In the genomic region with DNA sequence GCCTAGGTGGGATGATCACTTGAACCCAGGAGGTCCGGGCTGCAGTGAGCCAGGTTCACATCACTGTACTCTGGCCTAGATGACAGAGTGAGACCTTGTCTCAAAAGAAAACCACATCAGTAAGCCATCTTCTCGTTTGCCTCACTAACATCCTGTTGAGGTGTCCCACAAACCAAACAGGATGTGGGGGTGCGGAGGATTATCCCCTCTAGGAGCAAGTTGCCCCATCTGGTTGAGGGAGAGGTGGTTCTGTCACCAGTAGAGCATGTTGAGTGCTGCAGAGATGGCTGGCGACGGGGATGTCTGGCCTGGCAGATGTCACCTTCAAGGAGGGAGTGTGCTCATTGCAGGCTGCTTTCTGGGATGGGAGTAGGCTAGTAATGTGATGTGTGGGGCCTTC, we compare ENCODE assay signal across 8 cellular contexts.
DNase-seq lines count a peak whose midpoint lies in the region; ATAC-seq and TF ChIP-seq lines count a peak whose summit lies in the region.

No MANE protein-coding gene starts in this region.

- H3K27ac Mint-ChIP-seq in activated T-cell treated with anti-CD3 and anti-CD28 coated beads, Interleukin-2, amount 50 U/mL, for 72 hours: peak overlapping the region; percentile 77
- H3K27ac Mint-ChIP-seq in Calu3 (ENCODE audit: unreplicated experiment): no peak overlapping the region

- H3K9me3 Mint-ChIP-seq in activated T-cell treated with anti-CD3 and anti-CD28 coated beads, Interleukin-2, amount 50 U/mL, for 72 hours: no peaks in the 10 kb centered on the region
- H3K9me3 Mint-ChIP-seq in Calu3 (ENCODE audit: low read depth, unreplicated experiment): no peaks in the 10 kb centered on the region

- DNase-seq in GM10248 (ENCODE audit: extremely low spot score) (peak; percentile 32), NCI-H524 treated with DMSO at 0.1 percent for 48 hours (lab: John Stamatoyannopoulos, UW) (peak; percentile 66), COLO668 (lab: John Stamatoyannopoulos, UW; ENCODE audit: unreplicated experiment) (no peak), Calu3 (no peak), occipital lobe (lab: John Stamatoyannopoulos, UW) (no peak)
- DNase-seq in activated T-cell treated with anti-CD3 and anti-CD28 coated beads, Interleukin-2, amount 50 U/mL, for 72 hours: peak; percentile 89 to 90
- peak; percentile 70 to 73 for DNase-seq in stimulated activated CD4-positive, alpha-beta T cell treated with anti-CD3 and anti-CD28 coated beads, Interleukin-15, amount 100 ng/mL, for 48 hours (ENCODE audit: low read depth in 2 of 2)

- POLR2A ChIA-PET in GM10248 (lab: Yijun Ruan, JAX): no interaction called here

- CTCF ChIA-PET in GM10248 (lab: Yijun Ruan, JAX): interaction anchor here (1.1 kb wide), 1 partner anchor 85 kb away, joined by 3 read pairs; no protein-coding TSS in a partner anchor
- CTCF ChIA-PET in Calu3 (lab: Charles Lee): no interaction called here

- peaks cover 35% of the 10 kb centered on the region for H3K4me1 Mint-ChIP-seq in activated T-cell treated with anti-CD3 and anti-CD28 coated beads, Interleukin-2, amount 50 U/mL, for 72 hours (ENCODE audit: low read depth)
- H3K4me1 Mint-ChIP-seq in Calu3 (ENCODE audit: low read depth, unreplicated experiment): peaks cover 39% of the 10 kb centered on the region

- H3K27me3 Mint-ChIP-seq in activated T-cell treated with anti-CD3 and anti-CD28 coated beads, Interleukin-2, amount 50 U/mL, for 72 hours (ENCODE audit: low read depth): peaks cover 80% of the 10 kb centered on the region
- no peaks in the 10 kb centered on the region for H3K27me3 Mint-ChIP-seq in Calu3 (ENCODE audit: unreplicated experiment)

- intact Hi-C loops in Calu3 (cut with micrococcal nuclease; ENCODE audit: unreplicated experiment): no loop called here

- peak; percentile 96 to 98 for ATAC-seq in activated T-cell treated with anti-CD3 and anti-CD28 coated beads, Interleukin-2, amount 50 U/mL, for 72 hours (replicated peaks in 1 of 2)
- no peak for ATAC-seq in GM21825 (IDR thresholded peaks at IDR 0.05; ENCODE audit: unreplicated experiment)

- no TSS peak for BruUV-seq in Calu3 (replicated peaks; lab: Mats Ljungman, UMichigan)

- TF ChIP-seq CTCF in GM10248 (IDR thresholded peaks at IDR 0.05; ENCODE audit: control extremely low read depth, extremely low read depth, low read depth, missing control alignments) (no peak), Calu3 (IDR thresholded peaks at IDR 0.05; ENCODE audit: unreplicated experiment) (no peak)

- H3K36me3 Mint-ChIP-seq in activated T-cell treated with anti-CD3 and anti-CD28 coated beads, Interleukin-2, amount 50 U/mL, for 72 hours (ENCODE audit: insufficient read depth in 2 of 2): peaks cover 0 to 3% of the 10 kb centered on the region in 2 donors
- H3K36me3 Mint-ChIP-seq in Calu3 (ENCODE audit: insufficient read depth, unreplicated experiment): no peaks in the 10 kb centered on the region

- peak overlapping the region; percentile 53 to 65 for H3K4me3 Mint-ChIP-seq in activated T-cell treated with anti-CD3 and anti-CD28 coated beads, Interleukin-2, amount 50 U/mL, for 72 hours
- no peak overlapping the region for H3K4me3 Mint-ChIP-seq in Calu3 (ENCODE audit: low read depth, unreplicated experiment)

Comparison
In these comparisons a context has a peak if more than half of its experiments do, and no peak if none do; other contexts are left out.
1. DNase-seq: peak in GM10248 (single experiment), NCI-H524 treated with DMSO at 0.1 percent for 48 hours (single experiment), activated T-cell treated with anti-CD3 and anti-CD28 coated beads, Interleukin-2, amount 50 U/mL, for 72 hours (2 of 2) and stimulated activated CD4-positive, alpha-beta T cell treated with anti-CD3 and anti-CD28 coated beads, Interleukin-15, amount 100 ng/mL, for 48 hours (2 of 2); none in COLO668 (single experiment), Calu3 (single experiment) and occipital lobe (single experiment).